Comparison of ENCODE assay signal across 11 cellular contexts in genomic region chr19:24054044-24054935, GRCh38. TPM values are rescaled to one million over a fixed set of nuclear protein-coding genes. Genes with fewer than 3 reads are reported as not detected.
A peak's percentile ranks its signal among the peaks of the same experiment; 100 is the strongest.
DNase-seq lines count a peak whose midpoint lies in the region; ATAC-seq, FAIRE-seq and TF ChIP-seq lines count a peak whose summit lies in the region.
"Had no signal": no experiment of that assay in that cellular context is flagged by ENCODE, and none has a peak within 500 bp of the region (broad histone marks: within the 10 kb centered on the region; RNA-seq: fewer than 3 reads in every experiment).

No MANE protein-coding gene starts in this region.

- no peak overlapping the region for H2AFZ ChIP-seq in HepG2 (ENCODE audit: low read length)

- TF ChIP-seq EP300 in HepG2 (IDR thresholded peaks at IDR 0.05; ENCODE audit: low read depth in 2 of 2, low read length in 2 of 2) (no peak), HepG2 (CRISPR knock-in tag; IDR thresholded peaks at IDR 0.05; ENCODE audit: borderline replicate concordance) (no peak)

- H3K9me3 ChIP-seq in HepG2 (ENCODE audit: low read length) (no peaks in the 10 kb centered on the region), WERI-Rb-1 (ENCODE audit: severe bottlenecking) (no peaks in the 10 kb centered on the region)

- no TSS peak for BruUV-seq in HepG2 (replicated peaks; lab: Mats Ljungman, UMichigan)

- in situ Hi-C loops in HepG2 (cut with HindIII; ENCODE audit: extremely low pct_ligation_motif_present, low pct_unique_long_range_greater_than_20kb): no loop called here

- H3K36me3 Mint-ChIP-seq in activated naive CD8-positive, alpha-beta T cell treated with anti-CD3 and anti-CD28 coated beads, Interleukin-2, amount 10 ng/mL, durations not matched to agents 7 days and 5 days: peaks cover 68% of the 10 kb centered on the region

- no peaks in the 10 kb centered on the region for H4K20me1 ChIP-seq in HepG2 (ENCODE audit: insufficient read depth, low read length)

- peak; percentile 60 for ATAC-seq in HG03097 (IDR thresholded peaks at IDR 0.05; ENCODE audit: low FRiP score, unreplicated experiment)
- peak; percentile 56 for ATAC-seq in activated naive CD8-positive, alpha-beta T cell treated with anti-CD3 and anti-CD28 coated beads, Interleukin-2, amount 10 ng/mL, durations not matched to agents 7 days and 5 days (ENCODE audit: low read depth)
- peak; percentile 72 for ATAC-seq in HepG2
- no peak for ATAC-seq in GM19035 (IDR thresholded peaks at IDR 0.05; ENCODE audit: unreplicated experiment)

- 67% methylated on average over 5 of the region's 5 CpGs for WGBS in HepG2 (ENCODE audit: low lambda C conversion rate)

- intact Hi-C loops in HepG2 (cut with micrococcal nuclease; ENCODE audit: unreplicated experiment): no loop called here

- no peaks in the 10 kb centered on the region for H3K9me3 Mint-ChIP-seq in activated naive CD8-positive, alpha-beta T cell treated with anti-CD3 and anti-CD28 coated beads, Interleukin-2, amount 10 ng/mL, durations not matched to agents 7 days and 5 days
- H3K9me3 Mint-ChIP-seq: central memory CD8-positive, alpha-beta T cell; T-cell had no signal

- CTCF ChIA-PET in HepG2 (lab: Yijun Ruan, JAX; ENCODE audit: low intra/inter-chr PET ratio, low total read pairs): no interaction called here

- no peak for DNase-seq in activated naive CD8-positive, alpha-beta T cell treated with anti-CD3 and anti-CD28 coated beads, Interleukin-2, amount 10 ng/mL, durations not matched to agents 7 days and 5 days
- DNase-seq in HepG2 (ENCODE audit: low spot score) (peak; percentile 66), WERI-Rb-1 (no peak), KG1 (lab: John Stamatoyannopoulos, UW) (no peak)
- no peak for DNase-seq in effector CD4-positive, alpha-beta T cell
- DNase-seq: NCI-H1105 treated with DMSO at 0.1 percent for 48 hours, T-cell had no signal

- no peak overlapping the region for H3K27ac Mint-ChIP-seq in activated naive CD8-positive, alpha-beta T cell treated with anti-CD3 and anti-CD28 coated beads, Interleukin-2, amount 10 ng/mL, durations not matched to agents 7 days and 5 days

- no peak for FAIRE-seq in HepG2 (lab: Jason Lieb, UNC)

- H3K36me3 ChIP-seq in HepG2 (replicated peaks in 1 of 2; ENCODE audit: control insufficient read depth in 1 of 2, insufficient read depth in 2 of 2, low read length in 2 of 2): peaks cover 25 to 57% of the 10 kb centered on the region in 2 experiments; a peak in 4 of 5 replicates
- H3K36me3 ChIP-seq in WERI-Rb-1: peaks cover 85% of the 10 kb centered on the region

- TF ChIP-seq POLR2A in HepG2 (IDR thresholded peaks at IDR 0.05; ENCODE audit: insufficient read depth in 1 of 2, low read depth in 2 of 2, low read length in 2 of 2): no peak

- H3K27ac ChIP-seq in C4-2B (peak overlapping the region; percentile 37), HepG2 (ENCODE audit: extremely low read length, insufficient read depth, low read length) (no peak overlapping the region), WERI-Rb-1 (no peak overlapping the region)

- H3K27me3 Mint-ChIP-seq in activated naive CD8-positive, alpha-beta T cell treated with anti-CD3 and anti-CD28 coated beads, Interleukin-2, amount 10 ng/mL, durations not matched to agents 7 days and 5 days: no peaks in the 10 kb centered on the region
- H3K27me3 Mint-ChIP-seq: central memory CD8-positive, alpha-beta T cell; T-cell had no signal

- H3K4me1 ChIP-seq in HepG2 (ENCODE audit: insufficient read depth, low read length): peaks cover 12% of the 10 kb centered on the region

- no peak for TF ChIP-seq RAD21 in HepG2 (CRISPR knock-in tag; IDR thresholded peaks at IDR 0.05)

- no peak overlapping the region for H3K4me3 Mint-ChIP-seq in activated naive CD8-positive, alpha-beta T cell treated with anti-CD3 and anti-CD28 coated beads, Interleukin-2, amount 10 ng/mL, durations not matched to agents 7 days and 5 days
- H3K4me3 Mint-ChIP-seq: central memory CD8-positive, alpha-beta T cell; T-cell had no signal

- peaks cover 3% of the 10 kb centered on the region for H3K4me1 Mint-ChIP-seq in activated naive CD8-positive, alpha-beta T cell treated with anti-CD3 and anti-CD28 coated beads, Interleukin-2, amount 10 ng/mL, durations not matched to agents 7 days and 5 days

- no peak for TF ChIP-seq CTCF in C4-2B (conservative IDR thresholded peaks at IDR 0.05)
- TF ChIP-seq CTCF in HepG2 (CRISPR knock-in tag; IDR thresholded peaks at IDR 0.05): no peak
- no peak for TF ChIP-seq CTCF in WERI-Rb-1 (IDR thresholded peaks at IDR 0.05; ENCODE audit: low read depth, low read length)

- no peak overlapping the region for H3K4me3 ChIP-seq in HepG2 (replicated peaks in 1 of 3; ENCODE audit: insufficient read depth in 1 of 3, low read depth in 2 of 3, low read length in 3 of 3)
- H3K4me3 ChIP-seq in WERI-Rb-1 (ENCODE audit: low read depth, low read length): no peak overlapping the region

- H3K27me3 ChIP-seq in HepG2 (ENCODE audit: control insufficient read depth in 1 of 2, insufficient read depth in 2 of 2, low read length in 2 of 2) (no peaks in the 10 kb centered on the region), WERI-Rb-1 (ENCODE audit: insufficient read depth, low read depth, severe bottlenecking) (no peaks in the 10 kb centered on the region)

- no peak overlapping the region for H3K9ac ChIP-seq in HepG2 (ENCODE audit: insufficient read depth, low read depth, low read length)

- POLR2A ChIA-PET in activated naive CD8-positive, alpha-beta T cell treated with anti-CD3 and anti-CD28 coated beads, Interleukin-2, amount 10 ng/mL, durations not matched to agents 7 days and 5 days (lab: Charles Lee): no interaction called here
- POLR2A ChIA-PET in HepG2 (lab: Yijun Ruan, JAX): interaction anchor here (2.7 kb wide), 1 partner anchor 21 kb away, joined by 9 read pairs; no protein-coding TSS in a partner anchor

- H3K79me2 ChIP-seq in HepG2 (ENCODE audit: insufficient read depth, low read length): no peaks in the 10 kb centered on the region

- no peak overlapping the region for H3K4me2 ChIP-seq in HepG2 (ENCODE audit: low read depth, low read length)

TF ChIP-seq in HepG2, 621 proteins besides CTCF, POLR2A, EP300 and RAD21:
- TF ChIP-seq HINFP (CRISPR knock-in tag; IDR thresholded peaks at IDR 0.05; ENCODE audit: low read depth) (no peak), FOSL2 (CRISPR knock-in tag; IDR thresholded peaks at IDR 0.05) (peak; percentile 68), TBX3 (IDR thresholded peaks at IDR 0.05; ENCODE audit: borderline replicate concordance) (0 out of 2 replicates have a peak, but pooled peaks have one; percentile 9)

RNA-seq across cellular contexts. Expression of gene ZNF254, which starts 32.7 kb away (rescaled TPM):
- total RNA-seq in activated naive CD8-positive, alpha-beta T cell treated with anti-CD3 and anti-CD28 coated beads, Interleukin-2, amount 10 ng/mL, durations not matched to agents 7 days and 5 days: 10 to 100 TPM; 17.5 to 19.0 TPM
- total RNA-seq in HepG2 (2016; rRNA removed; fragmentation: Illumina TruSeq; extraction: Trizol): 4.6 and 5.6 TPM in 2 replicates
- total RNA-seq in HepG2 (2016; cell fraction: cytosol; rRNA removed; fragmentation: Illumina TruSeq; extraction: Trizol; ENCODE audit: low read depth): 2.2 and 2.3 TPM in 2 replicates
- 4.0 and 5.4 TPM in 2 replicates for total RNA-seq in HepG2 (2016; cell fraction: insoluble cytoplasmic fraction; rRNA removed; fragmentation: Illumina TruSeq; extraction: Trizol)
- 1.9 and 2.5 TPM in 2 replicates for total RNA-seq in HepG2 (2016; cell fraction: membrane; rRNA removed; fragmentation: Illumina TruSeq; extraction: Trizol)
- total RNA-seq in HepG2 (2016; cell fraction: nucleus; rRNA removed; fragmentation: Illumina TruSeq; extraction: Trizol): 9.6 and 9.7 TPM in 2 replicates
- 2.6 TPM in 2 replicates for polyA plus RNA-seq in HepG2 (2011; rRNA removed)
- polyA plus RNA-seq in HepG2 (2011; cell fraction: cytosol; rRNA removed): 0.68 and 1.6 TPM in 2 replicates
- polyA plus RNA-seq in HepG2 (2011; cell fraction: nucleus; rRNA removed): 1.6 and 2.1 TPM in 2 replicates
- 3.7 and 4.1 TPM in 2 replicates for polyA plus RNA-seq in HepG2 (2012)
- polyA plus RNA-seq in HepG2 (2016; cell fraction: cytosol; fragmentation: Illumina TruSeq; extraction: Trizol; ENCODE audit: low read depth): 0.17 and 0.38 TPM in 2 replicates
- polyA plus RNA-seq in HepG2 (2016; cell fraction: insoluble cytoplasmic fraction; fragmentation: Illumina TruSeq; extraction: Trizol; ENCODE audit: low read depth): 6.1 and 6.6 TPM in 2 replicates
- 0.87 and 0.90 TPM in 2 replicates for polyA plus RNA-seq in HepG2 (2016; cell fraction: membrane; fragmentation: Illumina TruSeq; extraction: Trizol; ENCODE audit: low read depth)
- polyA plus RNA-seq in HepG2 (2016; cell fraction: nucleus; fragmentation: Illumina TruSeq; extraction: Trizol; ENCODE audit: insufficient read depth, low read depth): 7.1 and 7.5 TPM in 2 replicates
- 1.0 and 11.6 TPM in 2 replicates for polyA minus RNA-seq in HepG2 (2011; rRNA and poly(A)+ RNA removed; ENCODE audit: low replicate concordance)
- 2.7 and 3.7 TPM in 2 replicates for polyA minus RNA-seq in HepG2 (2011; cell fraction: cytosol; rRNA and poly(A)+ RNA removed)
- 13.6 and 18.0 TPM in 2 replicates for polyA minus RNA-seq in HepG2 (2011; cell fraction: nucleus; rRNA and poly(A)+ RNA removed)
